In genomic region chr5:70901272-70901571, GRCh38 we compare ENCODE assay signal across 8 cellular contexts. TPM values are rescaled to one million over a fixed set of nuclear protein-coding genes. Genes with fewer than 3 reads are reported as not detected.
DNase-seq lines count a peak whose midpoint lies in the region; ATAC-seq lines count a peak whose summit lies in the region.
"Not testable (repeated sequence)": the region's sequence is repeated elsewhere in the genome, so short reads cannot be mapped to it uniquely, and the experiment has no call there.

No MANE protein-coding gene starts in this region.

- H3K27me3 Mint-ChIP-seq in activated CD8-positive, alpha-beta memory T cell treated with anti-CD3 and anti-CD28 coated beads, Interleukin-2, amount 10 ng/mL, durations not matched to agents 7 days and 5 days; stimulated activated naive CD8-positive, alpha-beta T cell treated with anti-CD3 and anti-CD28 coated beads, Interleukin-15, amount 100 ng/mL, for 72 hours: not testable (repeated sequence)

- not testable (repeated sequence) for H3K9me3 Mint-ChIP-seq in activated CD8-positive, alpha-beta memory T cell treated with anti-CD3 and anti-CD28 coated beads, Interleukin-2, amount 10 ng/mL, durations not matched to agents 7 days and 5 days (ENCODE audit: low read depth); stimulated activated naive CD8-positive, alpha-beta T cell treated with anti-CD3 and anti-CD28 coated beads, Interleukin-15, amount 100 ng/mL, for 72 hours

- CTCF ChIA-PET in activated CD8-positive, alpha-beta memory T cell treated with anti-CD3 and anti-CD28 coated beads, Interleukin-2, amount 10 ng/mL, durations not matched to agents 7 days and 5 days (lab: Charles Lee) = not testable (repeated sequence)

- H3K4me3 Mint-ChIP-seq in activated CD8-positive, alpha-beta memory T cell treated with anti-CD3 and anti-CD28 coated beads, Interleukin-2, amount 10 ng/mL, durations not matched to agents 7 days and 5 days; stimulated activated naive CD8-positive, alpha-beta T cell treated with anti-CD3 and anti-CD28 coated beads, Interleukin-15, amount 100 ng/mL, for 72 hours: not testable (repeated sequence)

- not testable (repeated sequence) for H3K4me1 Mint-ChIP-seq in activated CD8-positive, alpha-beta memory T cell treated with anti-CD3 and anti-CD28 coated beads, Interleukin-2, amount 10 ng/mL, durations not matched to agents 7 days and 5 days; stimulated activated naive CD8-positive, alpha-beta T cell treated with anti-CD3 and anti-CD28 coated beads, Interleukin-15, amount 100 ng/mL, for 72 hours

- not testable (repeated sequence) for H3K36me3 Mint-ChIP-seq in activated CD8-positive, alpha-beta memory T cell treated with anti-CD3 and anti-CD28 coated beads, Interleukin-2, amount 10 ng/mL, durations not matched to agents 7 days and 5 days

- peak; percentile 35 for ATAC-seq in GM18511 (IDR thresholded peaks at IDR 0.05; ENCODE audit: unreplicated experiment)
- peak; percentile 40 for ATAC-seq in GM19395 (IDR thresholded peaks at IDR 0.05; ENCODE audit: unreplicated experiment)
- ATAC-seq in GM21825 (IDR thresholded peaks at IDR 0.05; ENCODE audit: unreplicated experiment) = peak; percentile 15
- ATAC-seq in HG03045 (IDR thresholded peaks at IDR 0.05; ENCODE audit: unreplicated experiment) = peak; percentile 24
- peak; percentile 15 for ATAC-seq in HG03558 (IDR thresholded peaks at IDR 0.05; ENCODE audit: extremely low read depth, unreplicated experiment)
- ATAC-seq in activated CD8-positive, alpha-beta memory T cell treated with anti-CD3 and anti-CD28 coated beads, Interleukin-2, amount 10 ng/mL, durations not matched to agents 7 days and 5 days = peak; percentile 34
- peak; percentile 54 for ATAC-seq in left colon
- ATAC-seq in stimulated activated naive CD8-positive, alpha-beta T cell treated with anti-CD3 and anti-CD28 coated beads, Interleukin-15, amount 100 ng/mL, for 72 hours = peak; percentile 54

- not testable (repeated sequence) for H3K27ac Mint-ChIP-seq in activated CD8-positive, alpha-beta memory T cell treated with anti-CD3 and anti-CD28 coated beads, Interleukin-2, amount 10 ng/mL, durations not matched to agents 7 days and 5 days; stimulated activated naive CD8-positive, alpha-beta T cell treated with anti-CD3 and anti-CD28 coated beads, Interleukin-15, amount 100 ng/mL, for 72 hours

- intact Hi-C loops in left colon (cut with DNase I, micrococcal nuclease) = not testable (repeated sequence)

- not testable (repeated sequence) for DNase-seq in activated CD8-positive, alpha-beta memory T cell treated with anti-CD3 and anti-CD28 coated beads, Interleukin-2, amount 10 ng/mL, durations not matched to agents 7 days and 5 days; left colon; stimulated activated naive CD8-positive, alpha-beta T cell treated with anti-CD3 and anti-CD28 coated beads, Interleukin-15, amount 100 ng/mL, for 72 hours

RNA-seq across cellular contexts. Expression of gene SERF1A, which starts 0.8 kb away (rescaled TPM):
- 1 to 10 TPM; 6.2 to 6.7 TPM for total RNA-seq in activated CD8-positive, alpha-beta memory T cell treated with anti-CD3 and anti-CD28 coated beads, Interleukin-2, amount 10 ng/mL, durations not matched to agents 7 days and 5 days
- total RNA-seq in left colon = 1 to 10 TPM; 1.8 to 4.7 TPM

RNA-seq across cellular contexts. Expression of gene SMN1, which starts 23.7 kb away (rescaled TPM):
- total RNA-seq in activated CD8-positive, alpha-beta memory T cell treated with anti-CD3 and anti-CD28 coated beads, Interleukin-2, amount 10 ng/mL, durations not matched to agents 7 days and 5 days = 10 to 100 TPM; 37.2 to 47.8 TPM
- 10 to 100 TPM; 19.3 to 26.5 TPM for total RNA-seq in left colon
